Comparison of ENCODE assay signal across 16 cellular contexts in genomic region chr4:176898791-176899190, GRCh38.
DNase-seq lines count a peak whose midpoint lies in the region; ATAC-seq and TF ChIP-seq lines count a peak whose summit lies in the region.
"Had no signal": no experiment of that assay in that cellular context is flagged by ENCODE, and none has a peak within 500 bp of the region (broad histone marks: within the 10 kb centered on the region; RNA-seq: fewer than 3 reads in every experiment).

No MANE protein-coding gene starts in this region.

- no peaks in the 10 kb centered on the region for H3K36me3 ChIP-seq in PC-3 (ENCODE audit: low read depth, low read length)

- no peaks in the 10 kb centered on the region for H4K20me1 ChIP-seq in PC-3 (ENCODE audit: low read length)

- H3K27ac Mint-ChIP-seq in HFFc6: 0 out of 2 replicates have a peak overlapping the region, but pooled peaks have one; percentile 36
- no peak overlapping the region for H3K27ac Mint-ChIP-seq in natural killer cell treated with Interleukin-12 subunit alpha and Interleukin-12 subunit beta and Interleukin-15 and Interleukin-18, amount 100 ng/mL, for 72 hours
- H3K27ac Mint-ChIP-seq: CD4-positive, alpha-beta memory T cell had no signal

- no peak overlapping the region for H3K9ac ChIP-seq in PC-3 (ENCODE audit: low read length)
- H3K9ac ChIP-seq: GM23248 had no signal

- H3F3A ChIP-seq in PC-3 (ENCODE audit: low read length, unreplicated experiment): no peaks in the 10 kb centered on the region

- H3K4me3 Mint-ChIP-seq in HFFc6: no peak overlapping the region
- H3K4me3 Mint-ChIP-seq in natural killer cell treated with Interleukin-12 subunit alpha and Interleukin-12 subunit beta and Interleukin-15 and Interleukin-18, amount 100 ng/mL, for 72 hours: no peak overlapping the region
- H3K4me3 Mint-ChIP-seq: CD4-positive, alpha-beta memory T cell had no signal

- intact Hi-C loops in PC-3 (cut with micrococcal nuclease): no loop called here

- no peaks in the 10 kb centered on the region for H3K79me2 ChIP-seq in PC-3 (ENCODE audit: low read length)

- no peaks in the 10 kb centered on the region for H3K27me3 ChIP-seq in PC-3 (ENCODE audit: low read length)

- POLR2A ChIA-PET in PC-3 (lab: Charles Lee; ENCODE audit: unreplicated experiment): interaction anchor here (0.6 kb wide), 1 partner anchor 81 kb away, joined by 5 read pairs; no protein-coding TSS in a partner anchor

- BruUV-seq in PC-3 (replicated peaks; lab: Mats Ljungman, UMichigan): no TSS peak

- no peak overlapping the region for H2AFZ ChIP-seq in PC-3 (ENCODE audit: low read length)
- H2AFZ ChIP-seq: GM23248 had no signal

- no peak overlapping the region for H3K4me3 ChIP-seq in PC-3 (ENCODE audit: low read length)
- H3K4me3 ChIP-seq in epithelial cell of esophagus (ENCODE audit: low read length): no peak overlapping the region
- H3K4me3 ChIP-seq: GM23248 had no signal

- peaks cover 52% of the 10 kb centered on the region for H3K4me1 ChIP-seq in PC-3 (ENCODE audit: insufficient read depth, low read length)

- H3K27ac ChIP-seq in PC-3 (ENCODE audit: low read length): 0 out of 2 replicates have a peak overlapping the region, but pooled peaks have one; percentile 18
- H3K27ac ChIP-seq: GM23248 had no signal

- no peak overlapping the region for H3K4me2 ChIP-seq in PC-3 (ENCODE audit: low read length)

- H3K9me3 ChIP-seq in PC-3 (ENCODE audit: low read length): no peaks in the 10 kb centered on the region

- CTCF ChIA-PET in PC-3 (lab: Charles Lee): interaction anchor here (1.0 kb wide), 1 partner anchor 335 kb away, joined by 11 read pairs; no protein-coding TSS in a partner anchor

- ATAC-seq in PC-3: no peak
- no peak for ATAC-seq in HG02678 (IDR thresholded peaks at IDR 0.05; ENCODE audit: unreplicated experiment)
- ATAC-seq in natural killer cell treated with Interleukin-12 subunit alpha and Interleukin-12 subunit beta and Interleukin-15 and Interleukin-18, amount 100 ng/mL, for 72 hours: no peak

- peaks cover 12% of the 10 kb centered on the region; the same call in 1 of the 2 replicates for H3K36me3 Mint-ChIP-seq in HFFc6 (ENCODE audit: low read depth)
- no peaks in the 10 kb centered on the region for H3K36me3 Mint-ChIP-seq in natural killer cell treated with Interleukin-12 subunit alpha and Interleukin-12 subunit beta and Interleukin-15 and Interleukin-18, amount 100 ng/mL, for 72 hours
- H3K36me3 Mint-ChIP-seq: CD4-positive, alpha-beta memory T cell had no signal

- no peak for DNase-seq in HFFc6
- peak; percentile 31 for DNase-seq in PC-3
- peak; percentile 46 for DNase-seq in epithelial cell of esophagus (ENCODE audit: low read depth)
- DNase-seq in natural killer cell treated with Interleukin-12 subunit alpha and Interleukin-12 subunit beta and Interleukin-15 and Interleukin-18, amount 100 ng/mL, for 72 hours (ENCODE audit: low spot score): no peak
- no peak for DNase-seq in NCI-H1048 (lab: John Stamatoyannopoulos, UW)
- DNase-seq: C1 segment of cervical spinal cord; Calu3; CD4-positive, alpha-beta memory T cell; COR-L47; DMS53; DMS79 treated with DMSO at 0.1 percent for 48 hours; GF-D8; GM23248; H7; HCEC 1CT had no signal

- no peaks in the 10 kb centered on the region for H3K9me2 ChIP-seq in PC-3 (replicated peaks; ENCODE audit: low read length)

- peaks cover 78% of the 10 kb centered on the region for H3K4me1 Mint-ChIP-seq in HFFc6 (ENCODE audit: low read depth)
- peaks cover 0 to 7% of the 10 kb centered on the region in 2 donors for H3K4me1 Mint-ChIP-seq in natural killer cell treated with Interleukin-12 subunit alpha and Interleukin-12 subunit beta and Interleukin-15 and Interleukin-18, amount 100 ng/mL, for 72 hours (ENCODE audit: low read depth in 2 of 2)
- H3K4me1 Mint-ChIP-seq: CD4-positive, alpha-beta memory T cell had no signal

- no peaks in the 10 kb centered on the region for H3K9me3 Mint-ChIP-seq in HFFc6
- peaks cover 4% of the 10 kb centered on the region for H3K9me3 Mint-ChIP-seq in natural killer cell treated with Interleukin-12 subunit alpha and Interleukin-12 subunit beta and Interleukin-15 and Interleukin-18, amount 100 ng/mL, for 72 hours

- TF ChIP-seq CTCF in HFFc6 (IDR thresholded peaks at IDR 0.05) (no peak), PC-3 (conservative IDR thresholded peaks at IDR 0.05; ENCODE audit: low read depth, low read length) (no peak), epithelial cell of esophagus (IDR thresholded peaks at IDR 0.05; ENCODE audit: insufficient read depth, low read depth, low read length, missing control alignments) (no peak)

- no peaks in the 10 kb centered on the region for H3K27me3 Mint-ChIP-seq in HFFc6 (ENCODE audit: insufficient read depth)
- H3K27me3 Mint-ChIP-seq in natural killer cell treated with Interleukin-12 subunit alpha and Interleukin-12 subunit beta and Interleukin-15 and Interleukin-18, amount 100 ng/mL, for 72 hours: no peaks in the 10 kb centered on the region
- H3K27me3 Mint-ChIP-seq: CD4-positive, alpha-beta memory T cell had no signal

Comparison
In these comparisons a context has a peak if more than half of its experiments do, and no peak if none do; other contexts are left out.
1. DNase-seq: peak in PC-3 (single experiment) and epithelial cell of esophagus (single experiment); none in HFFc6 (single experiment), natural killer cell treated with Interleukin-12 subunit alpha and Interleukin-12 subunit beta and Interleukin-15 and Interleukin-18, amount 100 ng/mL, for 72 hours (single experiment) and NCI-H1048 (single experiment).